ENCODE assay signal across 2 cellular contexts in the genomic region with DNA sequence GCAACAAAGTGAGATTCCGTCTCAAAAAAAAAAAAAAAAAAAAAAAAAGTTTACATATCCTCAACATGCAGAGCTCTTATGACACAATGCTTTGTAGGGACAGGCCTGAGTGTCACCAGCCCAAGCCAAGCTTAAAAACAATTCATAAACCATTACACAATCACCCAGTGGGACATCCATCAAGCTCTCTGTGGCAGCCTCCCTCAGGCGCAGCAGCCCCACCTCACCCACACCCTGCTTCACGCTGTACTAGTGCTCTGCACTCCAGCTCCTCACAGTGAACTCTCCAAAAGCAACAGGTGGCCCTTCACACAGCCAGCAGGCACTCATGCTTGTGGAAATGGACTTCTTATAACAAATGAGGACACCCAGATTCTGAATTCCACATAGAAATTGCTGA.
TF ChIP-seq lines count a peak whose summit lies in the region.

No MANE protein-coding gene starts in this region.

TF ChIP-seq in Ishikawa, 13 proteins besides CTCF, POLR2A, EP300 and RAD21:
- TF ChIP-seq TEAD4 (IDR thresholded peaks at IDR 0.05): no peak
- TF ChIP-seq, protein P1, sequence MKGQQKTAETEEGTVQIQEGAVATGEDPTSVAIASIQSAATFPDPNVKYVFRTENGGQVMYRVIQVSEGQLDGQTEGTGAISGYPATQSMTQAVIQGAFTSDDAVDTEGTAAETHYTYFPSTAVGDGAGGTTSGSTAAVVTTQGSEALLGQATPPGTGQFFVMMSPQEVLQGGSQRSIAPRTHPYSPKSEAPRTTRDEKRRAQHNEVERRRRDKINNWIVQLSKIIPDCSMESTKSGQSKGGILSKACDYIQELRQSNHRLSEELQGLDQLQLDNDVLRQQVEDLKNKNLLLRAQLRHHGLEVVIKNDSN (IDR thresholded peaks at IDR 0.05): no peak
- TF ChIP-seq TAF1 (IDR thresholded peaks at IDR 0.05; ENCODE audit: low read depth): no peak
- no peak for TF ChIP-seq YY1 (IDR thresholded peaks at IDR 0.05; ENCODE audit: low read depth)
- TF ChIP-seq CEBPB (IDR thresholded peaks at IDR 0.05): peak; percentile 72
- TF ChIP-seq CREB1 (IDR thresholded peaks at IDR 0.05; ENCODE audit: low read depth): no peak
- TF ChIP-seq, protein P2, sequence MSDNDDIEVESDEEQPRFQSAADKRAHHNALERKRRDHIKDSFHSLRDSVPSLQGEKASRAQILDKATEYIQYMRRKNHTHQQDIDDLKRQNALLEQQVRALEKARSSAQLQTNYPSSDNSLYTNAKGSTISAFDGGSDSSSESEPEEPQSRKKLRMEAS (IDR thresholded peaks at IDR 0.05): no peak
TF ChIP-seq in Ishikawa: peak in this region for 1.

TF ChIP-seq in HepG2, 621 proteins besides CTCF, POLR2A, EP300 and RAD21:
- TF ChIP-seq FOXA1 (IDR thresholded peaks at IDR 0.05) (no peak), FOXA1 (CRISPR knock-in tag; IDR thresholded peaks at IDR 0.05) (no peak), CEBPB (IDR thresholded peaks at IDR 0.05; ENCODE audit: borderline replicate concordance, low read depth, low read length) (0 out of 2 replicates have a peak, but pooled peaks have one; percentile 29), BRD4 (CRISPR knock-in tag; IDR thresholded peaks at IDR 0.05) (no peak), ZNF224 (CRISPR knock-in tag; IDR thresholded peaks at IDR 0.05) (no peak)
